17 cellular contexts compared by ENCODE assay signal in genomic region chr5:1752881-1753280, GRCh38.
"Had no signal": no experiment of that assay in that cellular context is flagged by ENCODE, and none has a peak within 500 bp of the region (broad histone marks: within the 10 kb centered on the region; RNA-seq: fewer than 3 reads in every experiment).

No MANE protein-coding gene starts in this region.

- H3K27ac Mint-ChIP-seq: activated CD4-positive, alpha-beta T cell treated with anti-CD3 and anti-CD28 coated beads, Interleukin-2, amount 10 ng/mL, durations not matched to agents 24 days and 14 days; activated naive CD8-positive, alpha-beta T cell treated with anti-CD3 and anti-CD28 coated beads, Interleukin-2, amount 50 U/mL, for 24 hours; stimulated activated memory B cell treated with anti-CD40 and anti-IgM and Interleukin-4, amounts not matched to agents 10 μg/mL and 1 μg/mL and 100 μg/mL, for 72 hours; T-cell; type B pancreatic cell had no signal

- H3K4me1 Mint-ChIP-seq: activated CD4-positive, alpha-beta T cell treated with anti-CD3 and anti-CD28 coated beads, Interleukin-2, amount 10 ng/mL, durations not matched to agents 24 days and 14 days; activated naive CD8-positive, alpha-beta T cell treated with anti-CD3 and anti-CD28 coated beads, Interleukin-2, amount 50 U/mL, for 24 hours; stimulated activated memory B cell treated with anti-CD40 and anti-IgM and Interleukin-4, amounts not matched to agents 10 μg/mL and 1 μg/mL and 100 μg/mL, for 72 hours; T-cell had no signal

- H3K36me3 ChIP-seq: ascending aorta, left ventricle myocardium inferior had no signal

- H3K4me1 ChIP-seq: ascending aorta, left ventricle myocardium inferior, parathyroid adenoma had no signal

- H3K27me3 Mint-ChIP-seq: activated CD4-positive, alpha-beta T cell treated with anti-CD3 and anti-CD28 coated beads, Interleukin-2, amount 10 ng/mL, durations not matched to agents 24 days and 14 days had no signal

- H3K9me3 Mint-ChIP-seq: activated CD4-positive, alpha-beta T cell treated with anti-CD3 and anti-CD28 coated beads, Interleukin-2, amount 10 ng/mL, durations not matched to agents 24 days and 14 days; activated naive CD8-positive, alpha-beta T cell treated with anti-CD3 and anti-CD28 coated beads, Interleukin-2, amount 50 U/mL, for 24 hours; neural crest cell; stimulated activated memory B cell treated with anti-CD40 and anti-IgM and Interleukin-4, amounts not matched to agents 10 μg/mL and 1 μg/mL and 100 μg/mL, for 72 hours; T-cell; type B pancreatic cell had no signal

- ATAC-seq: activated naive CD8-positive, alpha-beta T cell treated with anti-CD3 and anti-CD28 coated beads, Interleukin-2, amount 50 U/mL, for 24 hours; stimulated activated memory B cell treated with anti-CD40 and anti-IgM and Interleukin-4, amounts not matched to agents 10 μg/mL and 1 μg/mL and 100 μg/mL, for 72 hours; T-cell had no signal

- H3K4me3 ChIP-seq: ascending aorta, left ventricle myocardium inferior, SK-N-MC had no signal

- H3K9me3 ChIP-seq: ascending aorta, left ventricle myocardium inferior had no signal

- H3K36me3 Mint-ChIP-seq: stimulated activated memory B cell treated with anti-CD40 and anti-IgM and Interleukin-4, amounts not matched to agents 10 μg/mL and 1 μg/mL and 100 μg/mL, for 72 hours; T-cell; type B pancreatic cell had no signal

- H3K4me3 Mint-ChIP-seq: activated CD4-positive, alpha-beta T cell treated with anti-CD3 and anti-CD28 coated beads, Interleukin-2, amount 10 ng/mL, durations not matched to agents 24 days and 14 days; activated naive CD8-positive, alpha-beta T cell treated with anti-CD3 and anti-CD28 coated beads, Interleukin-2, amount 50 U/mL, for 24 hours; neural crest cell; stimulated activated memory B cell treated with anti-CD40 and anti-IgM and Interleukin-4, amounts not matched to agents 10 μg/mL and 1 μg/mL and 100 μg/mL, for 72 hours; T-cell; type B pancreatic cell had no signal

- H3K27me3 ChIP-seq: ascending aorta had no signal

- H3K27ac ChIP-seq: ascending aorta, left ventricle myocardium inferior, parathyroid adenoma, SK-N-MC, VCaP had no signal

- DNase-seq: activated CD4-positive, alpha-beta T cell treated with anti-CD3 and anti-CD28 coated beads, Interleukin-2, amount 10 ng/mL, durations not matched to agents 24 days and 14 days; activated naive CD4-positive, alpha-beta T cell; activated naive CD8-positive, alpha-beta T cell treated with anti-CD3 and anti-CD28 coated beads, Interleukin-2, amount 50 U/mL, for 24 hours; activated T-cell treated with anti-CD3 and anti-CD28 coated beads, Interleukin-2, amount 50 U/mL, for 48 hours; effector CD4-positive, alpha-beta T cell; foreskin melanocyte; left ventricle myocardium inferior; substantia nigra; T1000 had no signal
